ENCODE assay signal across 21 cellular contexts in genomic region chr11:102776454-102776853, GRCh38. TPM values are rescaled to one million over a fixed set of nuclear protein-coding genes. Genes with fewer than 3 reads are reported as not detected.
DNase-seq lines count a peak whose midpoint lies in the region; ATAC-seq and TF ChIP-seq lines count a peak whose summit lies in the region.
"Had no signal": no experiment of that assay in that cellular context is flagged by ENCODE, and none has a peak within 500 bp of the region (broad histone marks: within the 10 kb centered on the region; RNA-seq: fewer than 3 reads in every experiment).

No MANE protein-coding gene starts in this region.

- H3K4me1 ChIP-seq in mesendoderm (ENCODE audit: control insufficient read depth, low read depth, low read length) = no peaks in the 10 kb centered on the region
- H3K4me1 ChIP-seq in esophagus squamous epithelium = peaks cover 0 to 9% (median 0%) of the 10 kb centered on the region in 3 donors

- no peaks in the 10 kb centered on the region for H3K79me1 ChIP-seq in mesendoderm (ENCODE audit: low read length)

- H3K4me2 ChIP-seq in mesendoderm (ENCODE audit: low read length) = no peak overlapping the region
- H3K4me2 ChIP-seq: A549, SK-N-SH had no signal

- WGBS in mesendoderm (ENCODE audit: extremely low coverage, insufficient coverage, low lambda C conversion rate) = no CpG with 5 or more reads among the region's 5 CpGs
- 53 to 68% methylated on average over 5 of the region's 5 CpGs for WGBS in esophagus squamous epithelium, 2 donors

- peak overlapping the region; percentile 36 for H3K27ac ChIP-seq in epithelial cell of prostate
- H3K27ac ChIP-seq in mesendoderm (ENCODE audit: low read depth, low read length) = no peak overlapping the region
- no peak overlapping the region for H3K27ac ChIP-seq in esophagus squamous epithelium
- H3K27ac ChIP-seq: A549 had no signal

- no peak overlapping the region for H2BK15ac ChIP-seq in mesendoderm (replicated peaks; ENCODE audit: low read depth)

- intact Hi-C loops in esophagus squamous epithelium (cut with DNase I) = no loop called here

- no peak overlapping the region for H2AK5ac ChIP-seq in mesendoderm (ENCODE audit: low read length)

- H3K4ac ChIP-seq in mesendoderm (ENCODE audit: low read depth, low read length) = no peak overlapping the region

- H3K36me3 ChIP-seq in mesendoderm (ENCODE audit: control insufficient read depth, insufficient read depth, low read length) (no peaks in the 10 kb centered on the region), esophagus squamous epithelium (no peaks in the 10 kb centered on the region)

- no peak overlapping the region for H4K8ac ChIP-seq in mesendoderm (ENCODE audit: low read depth, low read length)

- H3K9ac ChIP-seq in mesendoderm (ENCODE audit: low read length) = no peak overlapping the region
- H3K9ac ChIP-seq: SK-N-SH had no signal

- H4K5ac ChIP-seq in mesendoderm (ENCODE audit: low read length) = no peak overlapping the region

- no peak overlapping the region for H3K4me3 ChIP-seq in mesendoderm (ENCODE audit: low read length)
- no peak overlapping the region for H3K4me3 ChIP-seq in esophagus squamous epithelium
- H3K4me3 ChIP-seq: A549 had no signal

- DNase-seq in DMS114 treated with DMSO at 0.1 percent for 48 hours (lab: John Stamatoyannopoulos, UW; ENCODE audit: unreplicated experiment) (peak; percentile 76), NCI-H460 (ENCODE audit: extremely low read depth, low read depth) (peak; percentile 68), epithelial cell of prostate (ENCODE audit: low read depth, low spot score) (no peak), mesendoderm (peak; percentile 16), esophagus squamous epithelium (lab: John Stamatoyannopoulos, UW) (no peak)
- DNase-seq: CD4-positive, alpha-beta T cell; GOT3; KG1; MV-4-11; NCI-H1417; NCI-H187; NCI-H2107; NCI-H345; NCI-H748 treated with DMSO at 0.1 percent for 48 hours; NK-92 treated with Interleukin-12 subunit alpha and Interleukin-12 subunit beta, amount 100 ng/mL, for 24 hours; SHP77; SK-N-SH had no signal

- no peak overlapping the region for H2BK5ac ChIP-seq in mesendoderm (ENCODE audit: low read length)

- no peak for TF ChIP-seq CTCF in esophagus squamous epithelium (IDR thresholded peaks at IDR 0.05)

- TF ChIP-seq POLR2A in esophagus squamous epithelium (IDR thresholded peaks at IDR 0.05) = no peak

- ATAC-seq in HG03432 (IDR thresholded peaks at IDR 0.05; ENCODE audit: unreplicated experiment) (no peak), HG03457 (IDR thresholded peaks at IDR 0.05; ENCODE audit: unreplicated experiment) (no peak)
- ATAC-seq: A549 had no signal

- H3K9me3 ChIP-seq in esophagus squamous epithelium = no peaks in the 10 kb centered on the region
- H3K9me3 ChIP-seq: A549, SK-N-SH had no signal

- no peaks in the 10 kb centered on the region for H3K79me2 ChIP-seq in mesendoderm (ENCODE audit: control insufficient read depth, insufficient read depth, low read length)

- no peak overlapping the region for H3K18ac ChIP-seq in mesendoderm (ENCODE audit: low read length)

- H2BK120ac ChIP-seq in mesendoderm (ENCODE audit: low read depth, low read length) = no peak overlapping the region

- no peaks in the 10 kb centered on the region for H3K27me3 ChIP-seq in mesendoderm (ENCODE audit: insufficient read depth, low read length, poor library complexity)
- H3K27me3 ChIP-seq in esophagus squamous epithelium = peaks cover 0 to 40% (median 0%) of the 10 kb centered on the region in 4 donors

- no peak overlapping the region for H3K56ac ChIP-seq in mesendoderm (ENCODE audit: low read length)

- H3K23ac ChIP-seq in mesendoderm (ENCODE audit: low read length) = no peak overlapping the region

RNA-seq across cellular contexts. Expression of gene MMP10, which starts 4.0 kb away (rescaled TPM):
- total RNA-seq in NCI-H460 (2014; rRNA removed; shearing (Covaris generic)) = 2.8 and 4.6 TPM in 2 replicates
- 0.93 and 1.7 TPM in 2 replicates for polyA plus RNA-seq in NCI-H460 (2014; cell fraction: nucleus; rRNA removed)
- polyA plus RNA-seq in mesendoderm (2013, experiment 1 of 2) = 0.45 TPM
- 0.36 TPM for polyA plus RNA-seq in mesendoderm (2013, experiment 2 of 2)
- not detected for total RNA-seq in esophagus squamous epithelium
- total RNA-seq: CD4-positive, alpha-beta T cell had no signal

RNA-seq across cellular contexts. Expression of gene MMP1, which starts 21.5 kb away (rescaled TPM):
- 23.3 and 25.2 TPM in 2 replicates for total RNA-seq in NCI-H460 (2014; rRNA removed; shearing (Covaris generic))
- 6.6 and 10.1 TPM in 2 replicates for polyA plus RNA-seq in NCI-H460 (2014; cell fraction: nucleus; rRNA removed)
- not detected for polyA plus RNA-seq in mesendoderm (2013, experiment 1 of 2)
- not detected for polyA plus RNA-seq in mesendoderm (2013, experiment 2 of 2)
- total RNA-seq in esophagus squamous epithelium = under 1 TPM in 2 of 4 donors, not detected in 2; 0.19 to 0.22 TPM
- total RNA-seq: CD4-positive, alpha-beta T cell had no signal

RNA-seq across cellular contexts. Expression of gene MMP8, which starts 51.7 kb away (rescaled TPM):
- not detected in 2 replicates for total RNA-seq in NCI-H460 (2014; rRNA removed; shearing (Covaris generic))
- not detected in 2 replicates for polyA plus RNA-seq in NCI-H460 (2014; cell fraction: nucleus; rRNA removed)
- not detected for polyA plus RNA-seq in mesendoderm (2013, experiment 1 of 2)
- not detected for polyA plus RNA-seq in mesendoderm (2013, experiment 2 of 2)
- not detected for total RNA-seq in esophagus squamous epithelium
- total RNA-seq: CD4-positive, alpha-beta T cell had no signal
- polyA plus RNA-seq: A549, BJ had no signal

Comparison
In these comparisons a context has a peak if more than half of its experiments do, and no peak if none do; other contexts are left out.
1. DNase-seq: peak in DMS114 treated with DMSO at 0.1 percent for 48 hours (single experiment), NCI-H460 (single experiment) and mesendoderm (single experiment); none in epithelial cell of prostate (single experiment) and esophagus squamous epithelium (single experiment).
2. RNA of gene MMP1, which starts 21.5 kb away (total RNA-seq): 23.3 to 25.2 TPM in NCI-H460; 0.19 to 0.22 TPM in esophagus squamous epithelium; every median in the first group is over 10 times any median in the second.